In the genomic region with DNA sequence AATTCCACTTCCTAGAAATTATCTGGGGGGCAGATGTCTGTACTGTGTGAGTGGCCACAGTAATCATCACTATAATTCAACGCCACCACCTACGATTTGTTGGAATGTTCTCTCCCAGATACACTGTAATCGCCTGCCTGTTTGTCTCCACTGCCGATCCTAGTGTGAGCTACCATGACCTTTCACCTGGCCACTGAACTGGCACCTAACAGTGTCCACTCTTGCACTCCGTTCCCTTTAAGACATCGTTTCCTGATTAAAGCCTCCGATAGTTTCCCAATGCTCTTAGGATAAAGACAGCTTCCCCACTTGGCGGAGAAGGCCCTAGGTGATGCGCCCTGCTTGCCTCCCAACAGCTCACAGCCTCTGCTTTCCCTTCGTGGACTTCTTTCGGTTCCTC, we compare ENCODE assay signal across 19 cellular contexts. TPM values are rescaled to one million over a fixed set of nuclear protein-coding genes. Genes with fewer than 3 reads are reported as not detected.
A peak's percentile ranks its signal among the peaks of the same experiment; 100 is the strongest.
DNase-seq lines count a peak whose midpoint lies in the region; ATAC-seq and TF ChIP-seq lines count a peak whose summit lies in the region.
"Had no signal": no experiment of that assay in that cellular context is flagged by ENCODE, and none has a peak within 500 bp of the region (broad histone marks: within the 10 kb centered on the region; RNA-seq: fewer than 3 reads in every experiment).

No MANE protein-coding gene starts in this region.

- no peak overlapping the region for H3K4me3 Mint-ChIP-seq in type B pancreatic cell

- peaks cover 16% of the 10 kb centered on the region for H3K4me1 Mint-ChIP-seq in type B pancreatic cell (ENCODE audit: unreplicated experiment)

- H3K27me3 ChIP-seq in psoas muscle (ENCODE audit: insufficient read depth in 3 of 3, low read length in 2 of 3) = no peaks in the 10 kb centered on the region
- H3K27me3 ChIP-seq: BLaER1 treated with 17β-estradiol and CSF1 and Interleukin-3, amounts not matched to agents 10 nM and 100 nM had no signal

- peaks cover 53% of the 10 kb centered on the region for H3K36me3 Mint-ChIP-seq in type B pancreatic cell

- H3K4me3 ChIP-seq in psoas muscle = no peak overlapping the region
- H3K4me3 ChIP-seq: BLaER1 treated with 17β-estradiol and CSF1 and Interleukin-3, amounts not matched to agents 10 nM and 100 nM; PC-9 had no signal

- intact Hi-C loops in left ventricle myocardium superior (cut with micrococcal nuclease) = no loop called here
- intact Hi-C loops in cardiac septum (cut with DNase I) = no loop called here
- intact Hi-C loops in psoas muscle (cut with DNase I) = no loop called here

- DNase-seq in left ventricle myocardium superior = peak; percentile 5
- DNase-seq in cardiac septum (ENCODE audit: low spot score) = no peak
- no peak for DNase-seq in epithelial cell of prostate (ENCODE audit: low read depth, low spot score)
- DNase-seq in psoas muscle = peak in 1 of 2 donors; percentile 14
- DNase-seq in activated effector memory CD4-positive, alpha-beta T cell treated with anti-CD3 and anti-CD28 coated beads, Interleukin-2, amount 50 U/mL, for 16 hours = no peak
- DNase-seq in type B pancreatic cell (ENCODE audit: extremely low spot score, unreplicated experiment) = no peak
- DNase-seq: DND-41, H9, Karpas-422, NCI-H1048, NCI-H1436, NCI-H1930, NCI-H226, NCI-H524 treated with DMSO at 0.1 percent for 48 hours, PC-9 had no signal

- peaks cover 11 to 67% of the 10 kb centered on the region in 2 donors for H3K36me3 ChIP-seq in psoas muscle (ENCODE audit: insufficient read depth in 1 of 2, low read depth in 1 of 2)

- no peaks in the 10 kb centered on the region for H3K27me3 Mint-ChIP-seq in type B pancreatic cell

- ATAC-seq in left ventricle myocardium superior (no peak), psoas muscle (no peak), HG02852 (IDR thresholded peaks at IDR 0.05; ENCODE audit: unreplicated experiment) (no peak)

- no peak overlapping the region for H3K27ac Mint-ChIP-seq in type B pancreatic cell

- H3K4me1 ChIP-seq in psoas muscle = peaks cover 39% of the 10 kb centered on the region

- H3K9me3 ChIP-seq in psoas muscle = no peaks in the 10 kb centered on the region
- H3K9me3 ChIP-seq: BLaER1 treated with 17β-estradiol and CSF1 and Interleukin-3, amounts not matched to agents 10 nM and 100 nM had no signal

- peaks cover 8% of the 10 kb centered on the region for H3K9me3 Mint-ChIP-seq in type B pancreatic cell
- H3K9me3 Mint-ChIP-seq: H9 had no signal

- 91 to 94% (median 94%) methylated on average over 11 of the region's 11 CpGs for WGBS in psoas muscle, 3 donors

- H3K27ac ChIP-seq in epithelial cell of prostate (peak overlapping the region; percentile 24), psoas muscle (peak overlapping the region; percentile 46)
- H3K27ac ChIP-seq: BLaER1 treated with 17β-estradiol and CSF1 and Interleukin-3, amounts not matched to agents 10 nM and 100 nM; PC-9 had no signal

- no peak for TF ChIP-seq CTCF in psoas muscle (IDR thresholded peaks at IDR 0.05)
- no peak for TF ChIP-seq CTCF in type B pancreatic cell (conservative IDR thresholded peaks at IDR 0.05)

RNA-seq across cellular contexts. Expression of a gene that starts 4.0 kb away (rescaled TPM):
- total RNA-seq in left ventricle myocardium superior (40.7 TPM), cardiac septum (55.3 TPM), psoas muscle (10 to 100 TPM; 43.2 to 51.6 (median 45.2) TPM), type B pancreatic cell (ENCODE audit: low replicate concordance) (52.7 and 76.2 TPM in 2 replicates)
- 10 to 100 TPM; 22.3 to 43.9 (median 27.5) TPM for polyA plus RNA-seq in psoas muscle

RNA-seq across cellular contexts. Expression of a gene that starts 24.3 kb away (rescaled TPM):
- 82.8 TPM for total RNA-seq in left ventricle myocardium superior
- total RNA-seq in cardiac septum = 105 TPM
- 100 to 1,000 TPM in 3 of 4 donors, 10 to 100 TPM in 1; 74.1 to 210 (median 140) TPM for total RNA-seq in psoas muscle
- 100 to 1,000 TPM in 2 of 3 donors, 10 to 100 TPM in 1; 97.5 to 243 (median 181) TPM for polyA plus RNA-seq in psoas muscle
- total RNA-seq in type B pancreatic cell (ENCODE audit: low replicate concordance) = 174 and 245 TPM in 2 replicates

RNA-seq across cellular contexts. Expression of a gene that starts 41.4 kb away (rescaled TPM):
- not detected for total RNA-seq in left ventricle myocardium superior
- not detected for total RNA-seq in cardiac septum
- total RNA-seq in psoas muscle = not detected
- not detected for polyA plus RNA-seq in psoas muscle
- not detected in 2 replicates for total RNA-seq in type B pancreatic cell (ENCODE audit: low replicate concordance)
- total RNA-seq: H9, HT-29, MCF 10A, PC-9 had no signal
